19 cellular contexts compared by ENCODE assay signal in genomic region chr19:51615991-51616390, GRCh38. TPM values are rescaled to one million over a fixed set of nuclear protein-coding genes. Genes with fewer than 3 reads are reported as not detected.
DNase-seq lines count a peak whose midpoint lies in the region; ATAC-seq and TF ChIP-seq lines count a peak whose summit lies in the region.
"Had no signal": no experiment of that assay in that cellular context is flagged by ENCODE, and none has a peak within 500 bp of the region (broad histone marks: within the 10 kb centered on the region; RNA-seq: fewer than 3 reads in every experiment).

No MANE protein-coding gene starts in this region.

- no peaks in the 10 kb centered on the region for H4K20me1 ChIP-seq in PC-3 (ENCODE audit: low read length)

- H3F3A ChIP-seq in PC-3 (ENCODE audit: low read length, unreplicated experiment): no peaks in the 10 kb centered on the region

- H3K4me3 ChIP-seq in LNCaP clone FGC (ENCODE audit: low read depth, low read length) (no peak overlapping the region), PC-3 (ENCODE audit: low read length) (no peak overlapping the region)
- H3K4me3 ChIP-seq: A549 had no signal

- H2AFZ ChIP-seq in PC-3 (ENCODE audit: low read length): no peak overlapping the region

- TF ChIP-seq CTCF in LNCaP clone FGC (IDR thresholded peaks at IDR 0.05; ENCODE audit: control insufficient read depth, extremely low read depth, insufficient read depth): no peak
- TF ChIP-seq CTCF in PC-3 (conservative IDR thresholded peaks at IDR 0.05; ENCODE audit: low read depth, low read length): no peak

- DNase-seq in LNCaP clone FGC (ENCODE audit: low read depth) (peak; percentile 45), PC-3 (peak; percentile 21), memory B cell (ENCODE audit: low spot score in 2 of 2) (no peak), left colon (no peak), NCI-H128 (lab: John Stamatoyannopoulos, UW; ENCODE audit: unreplicated experiment) (no peak)
- DNase-seq: BE2C; CD4-positive, alpha-beta memory T cell; COR-L47; DMS153; DMS79 treated with DMSO at 0.1 percent for 48 hours; EL; GF-D8; GOT3; H9 had no signal

- peaks cover 2% of the 10 kb centered on the region for H3K9me3 Mint-ChIP-seq in memory B cell
- H3K9me3 Mint-ChIP-seq in stimulated activated memory B cell treated with anti-CD40 and anti-IgM and Interleukin-4, amounts not matched to agents 10 μg/mL and 1 μg/mL and 100 μg/mL, for 72 hours: peaks cover 6% of the 10 kb centered on the region

- no peak for ATAC-seq in PC-3
- ATAC-seq in memory B cell (ENCODE audit: low read depth): no peak
- no peak for ATAC-seq in stimulated activated memory B cell treated with anti-CD40 and anti-IgM and Interleukin-4, amounts not matched to agents 10 μg/mL and 1 μg/mL and 100 μg/mL, for 72 hours
- ATAC-seq in HG03378 (IDR thresholded peaks at IDR 0.05; ENCODE audit: unreplicated experiment): no peak
- no peak for ATAC-seq in left colon
- ATAC-seq: A549 had no signal

- CTCF ChIA-PET in PC-3 (lab: Charles Lee): no interaction called here

- H3K9me3 ChIP-seq in PC-3 (ENCODE audit: low read length): no peaks in the 10 kb centered on the region
- H3K9me3 ChIP-seq: BE2C had no signal

- H3K4me1 ChIP-seq in PC-3 (ENCODE audit: insufficient read depth, low read length): no peaks in the 10 kb centered on the region
- H3K4me1 ChIP-seq: A549, BE2C had no signal

- H3K9ac ChIP-seq in PC-3 (ENCODE audit: low read length): no peak overlapping the region

- H3K79me2 ChIP-seq in PC-3 (ENCODE audit: low read length): no peaks in the 10 kb centered on the region

- H3K4me1 Mint-ChIP-seq in memory B cell: peaks cover 38% of the 10 kb centered on the region
- H3K4me1 Mint-ChIP-seq in stimulated activated memory B cell treated with anti-CD40 and anti-IgM and Interleukin-4, amounts not matched to agents 10 μg/mL and 1 μg/mL and 100 μg/mL, for 72 hours: peaks cover 83% of the 10 kb centered on the region
- H3K4me1 Mint-ChIP-seq: CD4-positive, alpha-beta memory T cell; H9 had no signal

- H3K27ac ChIP-seq in PC-3 (ENCODE audit: low read length): no peak overlapping the region
- H3K27ac ChIP-seq: A549, C4-2B, HL-60 had no signal

- intact Hi-C loops in PC-3 (cut with micrococcal nuclease) (no loop called here), left colon (cut with DNase I, micrococcal nuclease) (no loop called here)

- no peaks in the 10 kb centered on the region for H3K9me2 ChIP-seq in PC-3 (replicated peaks; ENCODE audit: low read length)

- H3K36me3 Mint-ChIP-seq in memory B cell: peaks cover 41% of the 10 kb centered on the region
- H3K36me3 Mint-ChIP-seq in stimulated activated memory B cell treated with anti-CD40 and anti-IgM and Interleukin-4, amounts not matched to agents 10 μg/mL and 1 μg/mL and 100 μg/mL, for 72 hours: peaks cover 78% of the 10 kb centered on the region

- POLR2A ChIA-PET in PC-3 (lab: Charles Lee; ENCODE audit: unreplicated experiment): no interaction called here

- peak overlapping the region; percentile 22 for H3K27ac Mint-ChIP-seq in memory B cell
- H3K27ac Mint-ChIP-seq in stimulated activated memory B cell treated with anti-CD40 and anti-IgM and Interleukin-4, amounts not matched to agents 10 μg/mL and 1 μg/mL and 100 μg/mL, for 72 hours: peak overlapping the region; percentile 18
- H3K27ac Mint-ChIP-seq: CD4-positive, alpha-beta memory T cell; H9 had no signal

- H3K4me2 ChIP-seq in PC-3 (ENCODE audit: low read length): no peak overlapping the region
- H3K4me2 ChIP-seq: A549 had no signal

- H3K27me3 Mint-ChIP-seq in memory B cell: no peaks in the 10 kb centered on the region
- no peaks in the 10 kb centered on the region for H3K27me3 Mint-ChIP-seq in stimulated activated memory B cell treated with anti-CD40 and anti-IgM and Interleukin-4, amounts not matched to agents 10 μg/mL and 1 μg/mL and 100 μg/mL, for 72 hours

- H3K27me3 ChIP-seq in PC-3 (ENCODE audit: low read length): peaks cover 74% of the 10 kb centered on the region

- H3K4me3 Mint-ChIP-seq in memory B cell: no peak overlapping the region
- H3K4me3 Mint-ChIP-seq in stimulated activated memory B cell treated with anti-CD40 and anti-IgM and Interleukin-4, amounts not matched to agents 10 μg/mL and 1 μg/mL and 100 μg/mL, for 72 hours: no peak overlapping the region
- H3K4me3 Mint-ChIP-seq: CD4-positive, alpha-beta memory T cell; H9 had no signal

- no TSS peak for BruUV-seq in PC-3 (replicated peaks; lab: Mats Ljungman, UMichigan)

- H3K36me3 ChIP-seq in PC-3 (ENCODE audit: low read depth, low read length): no peaks in the 10 kb centered on the region
- H3K36me3 ChIP-seq: BE2C had no signal

RNA-seq across cellular contexts. Expression of gene SIGLEC5, which starts 14.2 kb away (rescaled TPM):
- total RNA-seq in PC-3 (2014; rRNA removed): not detected in 2 replicates
- total RNA-seq in left colon: not detected
- total RNA-seq: CD4-positive, alpha-beta memory T cell; H9 had no signal

RNA-seq across cellular contexts. Expression of gene SIGLEC14, which starts 30.6 kb away (rescaled TPM):
- total RNA-seq in PC-3 (2014; rRNA removed) (not detected in 2 replicates), left colon (1 to 10 TPM in 1 of 2 donors, under 1 TPM in 1; 0.55 to 2.3 TPM)
- total RNA-seq: H9 had no signal

RNA-seq across cellular contexts. Expression of gene ZNF175, which starts 44.9 kb away (rescaled TPM):
- 7.5 and 8.5 TPM in 2 replicates for total RNA-seq in PC-3 (2014; rRNA removed)
- 1 to 10 TPM; 7.7 to 8.0 TPM for total RNA-seq in left colon

Comparison
In these comparisons a context has a peak if more than half of its experiments do, and no peak if none do; other contexts are left out.
1. DNase-seq: peak in LNCaP clone FGC (single experiment) and PC-3 (single experiment); none in memory B cell (0 of 2), left colon (0 of 2) and NCI-H128 (single experiment).